Comparison of ENCODE assay signal across 25 cellular contexts in genomic region chr13:29175245-29175873, GRCh38.
"Had no signal": no experiment of that assay in that cellular context is flagged by ENCODE, and none has a peak within 500 bp of the region (broad histone marks: within the 10 kb centered on the region; RNA-seq: fewer than 3 reads in every experiment).

No MANE protein-coding gene starts in this region.

- H3K27me3 Mint-ChIP-seq: stimulated activated naive CD8-positive, alpha-beta T cell treated with anti-CD3 and anti-CD28 coated beads, Interleukin-15, Interleukin-2, amounts not matched to agents 100 ng/mL and 50 ng/mL, for 24 hours had no signal

- H3K4me1 Mint-ChIP-seq: naive B cell; natural killer cell; nephron progenitor cell; stimulated activated effector memory CD8-positive, alpha-beta T cell treated with anti-CD3 and anti-CD28 coated beads, Interleukin-12 subunit alpha, Interleukin-12 subunit beta, amount 100 ng/mL, for 72 hours had no signal

- H3K27me3 ChIP-seq: ovary, sigmoid colon, spleen, suprapubic skin, tibial artery, upper lobe of right lung had no signal

- H3K27ac Mint-ChIP-seq: natural killer cell; nephron progenitor cell; stimulated activated effector memory CD8-positive, alpha-beta T cell treated with anti-CD3 and anti-CD28 coated beads, Interleukin-12 subunit alpha, Interleukin-12 subunit beta, amount 100 ng/mL, for 72 hours; stimulated activated naive CD8-positive, alpha-beta T cell treated with anti-CD3 and anti-CD28 coated beads, Interleukin-15, Interleukin-2, amounts not matched to agents 100 ng/mL and 50 ng/mL, for 24 hours had no signal

- DNase-seq: head of caudate nucleus; islet precursor cell; left ventricle myocardium superior; lower lobe of right lung; mammary epithelial cell; mesenchymal stem cell; naive B cell; natural killer cell; nephron progenitor cell; ovary; retina; right cardiac atrium; sigmoid colon; small intestine; spleen; stimulated activated CD4-positive, alpha-beta T cell treated with anti-CD3 and anti-CD28 coated beads, Interleukin-4, amount 100 ng/mL, for 24 hours; stimulated activated naive CD4-positive, alpha-beta T cell; tibial artery; trophoblast cell; upper lobe of right lung had no signal

- H3K4me3 ChIP-seq: lower lobe of right lung, ovary, prostate gland, sigmoid colon, spleen, suprapubic skin, thoracic aorta, tibial artery, upper lobe of right lung had no signal

- H3K9me3 Mint-ChIP-seq: stimulated activated effector memory CD8-positive, alpha-beta T cell treated with anti-CD3 and anti-CD28 coated beads, Interleukin-12 subunit alpha, Interleukin-12 subunit beta, amount 100 ng/mL, for 72 hours had no signal

- H3K36me3 Mint-ChIP-seq: naive B cell; natural killer cell; stimulated activated effector memory CD8-positive, alpha-beta T cell treated with anti-CD3 and anti-CD28 coated beads, Interleukin-12 subunit alpha, Interleukin-12 subunit beta, amount 100 ng/mL, for 72 hours had no signal

- H3K9me3 ChIP-seq: lower lobe of right lung, ovary, prostate gland, sigmoid colon, suprapubic skin, thoracic aorta, tibial artery, upper lobe of right lung had no signal

- H3K4me3 Mint-ChIP-seq: naive B cell; natural killer cell; nephron progenitor cell; stimulated activated effector memory CD8-positive, alpha-beta T cell treated with anti-CD3 and anti-CD28 coated beads, Interleukin-12 subunit alpha, Interleukin-12 subunit beta, amount 100 ng/mL, for 72 hours; stimulated activated naive CD8-positive, alpha-beta T cell treated with anti-CD3 and anti-CD28 coated beads, Interleukin-15, Interleukin-2, amounts not matched to agents 100 ng/mL and 50 ng/mL, for 24 hours had no signal

- H3K36me3 ChIP-seq: lower lobe of right lung, ovary, prostate gland, sigmoid colon, spleen, suprapubic skin, thoracic aorta, tibial artery, upper lobe of right lung had no signal

- H3K4me1 ChIP-seq: lower lobe of right lung, prostate gland, sigmoid colon, spleen, suprapubic skin, tibial artery, upper lobe of right lung had no signal

- H3K27ac ChIP-seq: lower lobe of right lung, ovary, prostate gland, sigmoid colon, spleen, suprapubic skin, thoracic aorta, tibial artery, upper lobe of right lung had no signal

- ATAC-seq: left ventricle myocardium superior; lower lobe of right lung; natural killer cell; right cardiac atrium; stimulated activated effector memory CD8-positive, alpha-beta T cell treated with anti-CD3 and anti-CD28 coated beads, Interleukin-12 subunit alpha, Interleukin-12 subunit beta, amount 100 ng/mL, for 72 hours; upper lobe of right lung had no signal
